17 cellular contexts compared by ENCODE assay signal in the genomic region with DNA sequence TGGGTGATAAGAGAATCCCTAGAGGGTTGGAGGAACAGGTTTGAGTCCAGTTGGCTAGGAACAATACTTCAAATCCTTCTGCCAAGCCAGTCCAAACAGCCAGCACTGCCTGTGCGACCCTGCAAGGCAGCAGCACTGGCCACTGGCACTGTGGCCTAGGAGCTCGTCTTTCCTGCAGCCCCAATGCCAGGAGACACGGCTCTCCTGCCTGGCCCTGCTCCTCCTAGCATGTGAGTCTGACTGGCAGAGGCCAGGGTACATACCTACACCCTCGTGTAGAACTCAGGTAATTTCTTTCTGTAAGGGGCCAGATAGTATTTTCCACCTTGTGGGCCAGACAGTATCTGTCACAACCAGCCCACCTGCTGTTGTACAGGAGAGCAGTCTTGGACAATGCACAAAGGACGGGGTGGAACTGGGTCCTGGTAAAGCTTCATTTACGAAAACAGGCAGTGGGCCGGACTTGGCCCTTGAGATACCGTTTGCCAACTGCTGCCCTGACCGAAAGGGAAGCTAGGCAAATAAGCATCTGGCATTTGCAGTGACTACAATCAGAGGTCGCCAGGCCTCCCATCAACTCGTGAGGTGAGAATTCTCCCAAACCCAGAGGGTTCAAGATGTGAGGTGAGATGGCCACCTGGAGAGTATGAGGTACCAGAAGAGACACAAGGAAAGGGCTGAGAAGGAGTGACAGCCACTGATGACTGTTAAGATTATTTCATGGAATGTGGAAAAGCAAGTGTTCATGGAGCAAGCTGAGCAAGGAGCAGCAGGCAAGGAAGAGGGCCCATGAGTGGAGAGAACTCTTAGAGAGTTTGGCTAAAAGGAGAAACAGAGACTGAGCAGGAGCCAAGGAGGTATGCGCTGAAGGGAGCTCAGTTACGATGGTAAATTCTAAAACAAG. TPM values are rescaled to one million over a fixed set of nuclear protein-coding genes. Genes with fewer than 3 reads are reported as not detected.
DNase-seq lines count a peak whose midpoint lies in the region; ATAC-seq and TF ChIP-seq lines count a peak whose summit lies in the region.
"Had no signal": no experiment of that assay in that cellular context is flagged by ENCODE, and none has a peak within 500 bp of the region (broad histone marks: within the 10 kb centered on the region; RNA-seq: fewer than 3 reads in every experiment).

No MANE protein-coding gene starts in this region.

- no peaks in the 10 kb centered on the region for H3K27me3 Mint-ChIP-seq in activated naive CD8-positive, alpha-beta T cell treated with anti-CD3 and anti-CD28 coated beads, Interleukin-2, amount 50 U/mL, for 24 hours
- no peaks in the 10 kb centered on the region for H3K27me3 Mint-ChIP-seq in nephron (ENCODE audit: low read depth)

- H3K4me3 ChIP-seq in right cardiac atrium (ENCODE audit: low read length) (no peak overlapping the region), heart left ventricle (no peak overlapping the region), upper lobe of right lung (no peak overlapping the region)
- H3K4me3 ChIP-seq: colonic mucosa, K562, PC-9 had no signal

- H3K4me3 Mint-ChIP-seq in activated naive CD8-positive, alpha-beta T cell treated with anti-CD3 and anti-CD28 coated beads, Interleukin-2, amount 50 U/mL, for 24 hours: no peak overlapping the region
- H3K4me3 Mint-ChIP-seq in nephron: no peak overlapping the region

- peak in 2 of 3 donors; percentile 64 to 66 for DNase-seq in right cardiac atrium
- DNase-seq in heart left ventricle: no peak
- DNase-seq in activated naive CD8-positive, alpha-beta T cell treated with anti-CD3 and anti-CD28 coated beads, Interleukin-2, amount 50 U/mL, for 24 hours: no peak
- DNase-seq in upper lobe of right lung: no peak
- no peak for DNase-seq in DMS153 treated with DMSO at 0.1 percent for 48 hours (lab: John Stamatoyannopoulos, UW; ENCODE audit: unreplicated experiment)
- DNase-seq: activated CD4-positive, CD25-positive, alpha-beta regulatory T cell treated with anti-CD3 and anti-CD28 coated beads, Interleukin-2, amount 50 U/mL, for 72 hours; activated gamma-delta T cell treated with Interleukin-2 at 50 U/mL for 16 hours; colonic mucosa; NCI-H1417; NCI-H446; PC-9; posterior cingulate gyrus; stimulated activated CD4-positive, alpha-beta T cell treated with anti-CD3 and anti-CD28 coated beads, Interleukin-1b, Interleukin-23, amount 100 ng/mL, for 48 hours had no signal

- intact Hi-C loops in right cardiac atrium (cut with DNase I): no loop called here
- intact Hi-C loops in heart left ventricle (cut with DNase I): loop anchor here in 6 of 10 donors (2.0 to 10.0 kb wide), 5 partner anchors 32 to 75 kb away; partner anchors contain the start of genes IRAK1 (in 1 of the 6) and MECP2 (in 1 of the 6)
- intact Hi-C loops in upper lobe of right lung (cut with DNase I): no loop called here

- H3K27ac ChIP-seq in right cardiac atrium (ENCODE audit: low read length): peak overlapping the region; percentile 63
- peak overlapping the region in 3 of 12 donors; percentile 9 to 50 (median 13) for H3K27ac ChIP-seq in heart left ventricle
- H3K27ac ChIP-seq in upper lobe of right lung: peak overlapping the region; percentile 11
- H3K27ac ChIP-seq: colonic mucosa, PC-9 had no signal

- 28% methylated on average over 13 of the region's 13 CpGs for WGBS in right cardiac atrium
- WGBS in heart left ventricle, 4 donors: 33 to 53% (median 52%) methylated on average over 12 to 13 of the region's 13 CpGs

- H3K9me3 Mint-ChIP-seq in activated naive CD8-positive, alpha-beta T cell treated with anti-CD3 and anti-CD28 coated beads, Interleukin-2, amount 50 U/mL, for 24 hours: no peaks in the 10 kb centered on the region
- H3K9me3 Mint-ChIP-seq in nephron: peaks cover 5% of the 10 kb centered on the region

- no peaks in the 10 kb centered on the region for H3K9me3 ChIP-seq in right cardiac atrium (ENCODE audit: control insufficient read depth, low read length)
- no peaks in the 10 kb centered on the region for H3K9me3 ChIP-seq in heart left ventricle
- H3K9me3 ChIP-seq in upper lobe of right lung: no peaks in the 10 kb centered on the region
- H3K9me3 ChIP-seq: colonic mucosa had no signal

- peaks cover 32% of the 10 kb centered on the region for H3K4me1 ChIP-seq in right cardiac atrium (ENCODE audit: control insufficient read depth, insufficient read depth, low read length)
- peaks cover 0 to 73% (median 38%) of the 10 kb centered on the region in 12 donors for H3K4me1 ChIP-seq in heart left ventricle
- peaks cover 18% of the 10 kb centered on the region for H3K4me1 ChIP-seq in upper lobe of right lung
- H3K4me1 ChIP-seq: colonic mucosa had no signal

- TF ChIP-seq POLR2A in heart left ventricle (IDR thresholded peaks at IDR 0.05): no peak

- peaks cover 0 to 16% (median 0%) of the 10 kb centered on the region in 9 donors for H3K36me3 ChIP-seq in heart left ventricle
- H3K36me3 ChIP-seq in upper lobe of right lung: no peaks in the 10 kb centered on the region
- H3K36me3 ChIP-seq: colonic mucosa had no signal

- peaks cover 23% of the 10 kb centered on the region for H3K4me1 Mint-ChIP-seq in activated naive CD8-positive, alpha-beta T cell treated with anti-CD3 and anti-CD28 coated beads, Interleukin-2, amount 50 U/mL, for 24 hours
- peaks cover 46% of the 10 kb centered on the region for H3K4me1 Mint-ChIP-seq in nephron

- H3K27me3 ChIP-seq in right cardiac atrium (ENCODE audit: control insufficient read depth, insufficient read depth) (no peaks in the 10 kb centered on the region), heart left ventricle (peaks cover 0 to 36% (median 0%) of the 10 kb centered on the region in 9 donors), upper lobe of right lung (no peaks in the 10 kb centered on the region)
- H3K27me3 ChIP-seq: colonic mucosa had no signal

- peak overlapping the region; percentile 46 for H3K27ac Mint-ChIP-seq in activated naive CD8-positive, alpha-beta T cell treated with anti-CD3 and anti-CD28 coated beads, Interleukin-2, amount 50 U/mL, for 24 hours
- peak overlapping the region in 2 of 3 experiments; percentile 34 to 52 for H3K27ac Mint-ChIP-seq in nephron

- ATAC-seq in right cardiac atrium (peak in 1 of 2 donors; percentile 49), heart left ventricle (no peak), upper lobe of right lung (no peak), HG03520 (IDR thresholded peaks at IDR 0.05; ENCODE audit: unreplicated experiment) (no peak), HG02852 (IDR thresholded peaks at IDR 0.05; ENCODE audit: unreplicated experiment) (no peak)
- ATAC-seq in activated naive CD8-positive, alpha-beta T cell treated with anti-CD3 and anti-CD28 coated beads, Interleukin-2, amount 50 U/mL, for 24 hours: no peak
- ATAC-seq: K562 had no signal

- TF ChIP-seq CTCF in heart left ventricle (IDR thresholded peaks at IDR 0.05): no peak
- no peak for TF ChIP-seq CTCF in nephron (IDR thresholded peaks at IDR 0.05; ENCODE audit: unreplicated experiment in 3 of 3)
- no peak for TF ChIP-seq CTCF in upper lobe of right lung (IDR thresholded peaks at IDR 0.05)

- peaks cover 28% of the 10 kb centered on the region for H3K36me3 Mint-ChIP-seq in activated naive CD8-positive, alpha-beta T cell treated with anti-CD3 and anti-CD28 coated beads, Interleukin-2, amount 50 U/mL, for 24 hours (ENCODE audit: low read depth)
- H3K36me3 Mint-ChIP-seq in nephron (ENCODE audit: low read depth): peaks cover 38% of the 10 kb centered on the region

RNA-seq across cellular contexts. Expression of gene IRAK1, which starts 29.8 kb away (rescaled TPM):
- total RNA-seq in right cardiac atrium: 10 to 100 TPM; 33.2 to 53.2 (median 43.0) TPM
- 28.2 TPM for polyA plus RNA-seq in right cardiac atrium
- total RNA-seq in heart left ventricle: 10 to 100 TPM; 22.0 to 79.2 (median 29.7) TPM
- 10 to 100 TPM; 23.8 to 89.3 TPM for polyA plus RNA-seq in heart left ventricle
- total RNA-seq in upper lobe of right lung: 89.4 TPM

RNA-seq across cellular contexts. Expression of gene MECP2, which starts 48.1 kb away (rescaled TPM):
- total RNA-seq in right cardiac atrium: 10 to 100 TPM; 41.2 to 50.2 (median 45.2) TPM
- 34.9 TPM for polyA plus RNA-seq in right cardiac atrium
- total RNA-seq in heart left ventricle: 10 to 100 TPM; 24.6 to 83.3 (median 37.1) TPM
- polyA plus RNA-seq in heart left ventricle: 10 to 100 TPM; 22.7 to 28.6 TPM
- 58.6 TPM for total RNA-seq in upper lobe of right lung

Comparison
In these comparisons a context has a peak if more than half of its experiments do, and no peak if none do; other contexts are left out.
1. DNase-seq: peak in right cardiac atrium (2 of 3); none in heart left ventricle (0 of 5), activated naive CD8-positive, alpha-beta T cell treated with anti-CD3 and anti-CD28 coated beads, Interleukin-2, amount 50 U/mL, for 24 hours (single experiment), upper lobe of right lung (single experiment) and DMS153 treated with DMSO at 0.1 percent for 48 hours (single experiment).
2. intact Hi-C loops: an anchor here in heart left ventricle (2.0 to 10.0 kb wide); none called in right cardiac atrium and upper lobe of right lung.